22 cellular contexts compared by ENCODE assay signal in the genomic region with DNA sequence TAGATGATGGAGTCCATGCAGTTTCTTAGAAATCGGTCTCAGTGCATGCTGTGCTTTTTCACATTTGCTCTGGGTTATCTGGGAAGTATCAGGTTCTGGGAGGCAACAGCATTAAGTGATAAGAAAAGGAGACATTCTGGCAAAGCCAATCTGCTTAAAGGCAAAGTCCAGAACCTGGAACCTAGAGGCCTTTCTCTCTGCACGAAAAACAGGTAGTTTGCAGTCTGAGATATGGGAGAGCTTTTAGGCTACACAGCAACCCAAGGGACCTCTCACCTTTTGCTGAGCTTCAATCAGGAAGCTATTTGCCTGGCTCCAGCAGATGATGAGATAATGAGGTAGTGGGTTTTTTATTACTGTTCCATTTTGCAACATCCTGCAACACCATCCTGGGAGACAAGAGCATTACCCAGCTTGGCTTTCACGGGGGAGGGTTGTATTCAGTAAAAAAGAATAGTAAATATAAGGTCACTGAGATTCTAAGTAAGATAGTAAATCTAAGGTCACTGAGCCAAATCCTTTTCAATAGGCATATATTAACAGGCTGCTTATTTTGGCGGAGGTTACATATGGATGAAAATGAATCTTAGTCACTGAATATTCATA.
DNase-seq lines count a peak whose midpoint lies in the region; FAIRE-seq and TF ChIP-seq lines count a peak whose summit lies in the region.
"Had no signal": no experiment of that assay in that cellular context is flagged by ENCODE, and none has a peak within 500 bp of the region (broad histone marks: within the 10 kb centered on the region; RNA-seq: fewer than 3 reads in every experiment).

No MANE protein-coding gene starts in this region.

- TF ChIP-seq EP300 in ovary (IDR thresholded peaks at IDR 0.05): no peak

- H3K27me3 ChIP-seq in skeletal muscle satellite cell (ENCODE audit: control insufficient read depth, insufficient read depth, low read length) (no peaks in the 10 kb centered on the region), ovary (no peaks in the 10 kb centered on the region)
- H3K27me3 ChIP-seq: brain microvascular endothelial cell, foreskin keratinocyte had no signal

- FAIRE-seq in GM12892 (lab: Jason Lieb, UNC): no peak
- FAIRE-seq: RCC 7860 had no signal

- no peak for TF ChIP-seq POLR2A in NB4 (IDR thresholded peaks at IDR 0.05; ENCODE audit: extremely low read depth, insufficient read length)
- TF ChIP-seq POLR2A in GM12892 (IDR thresholded peaks at IDR 0.05; ENCODE audit: low read depth, low read length): no peak
- no peak for TF ChIP-seq POLR2A in ovary (IDR thresholded peaks at IDR 0.05)

- no peak overlapping the region for H3K9ac ChIP-seq in skeletal muscle satellite cell (ENCODE audit: low read depth, low read length)

- TF ChIP-seq CTCF in NB4 (IDR thresholded peaks at IDR 0.05; ENCODE audit: low read depth, low read length) (no peak), ovary (IDR thresholded peaks at IDR 0.05) (no peak)

- intact Hi-C loops in ovary (cut with DNase I): no loop called here

- H3K4me3 ChIP-seq in NB4 (ENCODE audit: low read depth, low read length) (no peak overlapping the region), skeletal muscle satellite cell (ENCODE audit: low read length) (no peak overlapping the region), ovary (no peak overlapping the region)
- H3K4me3 ChIP-seq: skin epidermis had no signal

- DNase-seq in SKM-1 treated with dmso at 0.1 percent for 144 hours (lab: John Stamatoyannopoulos, UW; ENCODE audit: unreplicated experiment) (peak; percentile 38), SKM-1 (lab: John Stamatoyannopoulos, UW; ENCODE audit: unreplicated experiment) (no peak), NB4 (ENCODE audit: low read depth) (peak; percentile 62), amniotic epithelial cell (ENCODE audit: low read depth) (peak; percentile 51), GM12892 (ENCODE audit: insufficient read length) (no peak), ovary (no peak)
- DNase-seq in stimulated activated naive CD4-positive, alpha-beta T cell (lab: John Stamatoyannopoulos, UW): no peak
- DNase-seq: ACHN; activated CD4-positive, alpha-beta T cell treated with anti-CD3 and anti-CD28 coated beads, Interleukin-2, amount 10 ng/mL, durations not matched to agents 24 days and 14 days; activated naive CD8-positive, alpha-beta T cell treated with anti-CD3 and anti-CD28 coated beads, Interleukin-2, amount 50 U/mL, for 24 hours; brain microvascular endothelial cell; cortex of kidney; HFFc6; MV-4-11; naive thymus-derived CD4-positive, alpha-beta T cell; posterior cingulate gyrus; stimulated activated CD4-positive, alpha-beta T cell treated with anti-CD3 and anti-CD28 coated beads, Interleukin-4, amount 100 ng/mL, for 1 hour; SW 1271 had no signal

- H3K4me1 ChIP-seq in skeletal muscle satellite cell (ENCODE audit: control insufficient read depth, insufficient read depth, low read length) (peaks cover 23% of the 10 kb centered on the region), ovary (ENCODE audit: insufficient read depth) (no peaks in the 10 kb centered on the region)
- H3K4me1 ChIP-seq: foreskin keratinocyte had no signal

- H3K27ac ChIP-seq in ovary: no peak overlapping the region
- H3K27ac ChIP-seq: brain microvascular endothelial cell, foreskin keratinocyte, skin epidermis had no signal

- H3K9me3 ChIP-seq in skeletal muscle satellite cell (replicated peaks; ENCODE audit: low read length) (no peaks in the 10 kb centered on the region), ovary (no peaks in the 10 kb centered on the region)

- H3K4me2 ChIP-seq in skeletal muscle satellite cell (ENCODE audit: low read length): peak overlapping the region; percentile 3

- 74 to 80% (median 80%) methylated on average over 4 of the region's 4 CpGs for WGBS in ovary, 3 donors

- no peaks in the 10 kb centered on the region for H3K36me3 ChIP-seq in skeletal muscle satellite cell (ENCODE audit: insufficient read depth, low read length)
- no peaks in the 10 kb centered on the region for H3K36me3 ChIP-seq in ovary
- H3K36me3 ChIP-seq: brain microvascular endothelial cell had no signal

Comparison
In these comparisons a context has a peak if more than half of its experiments do, and no peak if none do; other contexts are left out.
1. DNase-seq: peak in SKM-1 treated with dmso at 0.1 percent for 144 hours (single experiment), NB4 (single experiment) and amniotic epithelial cell (single experiment); none in SKM-1 (single experiment), GM12892 (single experiment), ovary (0 of 5) and stimulated activated naive CD4-positive, alpha-beta T cell (0 of 6).